ENCODE assay signal across 15 cellular contexts in genomic region chr5:30994926-30995325, GRCh38.
A peak's percentile ranks its signal among the peaks of the same experiment; 100 is the strongest.
DNase-seq lines count a peak whose midpoint lies in the region; ATAC-seq and TF ChIP-seq lines count a peak whose summit lies in the region.
"Had no signal": no experiment of that assay in that cellular context is flagged by ENCODE, and none has a peak within 500 bp of the region (broad histone marks: within the 10 kb centered on the region; RNA-seq: fewer than 3 reads in every experiment).

No MANE protein-coding gene starts in this region.

- no peak overlapping the region for H3K9ac ChIP-seq in neural progenitor cell

- no peaks in the 10 kb centered on the region for H3K79me2 ChIP-seq in neural progenitor cell (ENCODE audit: low read depth)

- no peaks in the 10 kb centered on the region for H3F3A ChIP-seq in neural progenitor cell (ENCODE audit: low read depth)

- H3K4me1 ChIP-seq in neural progenitor cell: peaks cover 18% of the 10 kb centered on the region
- H3K4me1 ChIP-seq: A549 had no signal

- H4K20me1 ChIP-seq in neural progenitor cell (ENCODE audit: low read depth): no peaks in the 10 kb centered on the region

- no peak for ATAC-seq in GM19395 (IDR thresholded peaks at IDR 0.05; ENCODE audit: unreplicated experiment)
- ATAC-seq: A549 had no signal

- H3K4me3 ChIP-seq in neural progenitor cell: no peak overlapping the region
- H3K4me3 ChIP-seq: A549 had no signal

- peak; percentile 15 for DNase-seq in RPMI7951 (ENCODE audit: low read depth)
- DNase-seq in foreskin melanocyte: peak; percentile 51
- no peak for DNase-seq in neural progenitor cell (ENCODE audit: low spot score)
- no peak for DNase-seq in cerebellar cortex (ENCODE audit: low spot score)
- DNase-seq in activated T-helper 1 cell treated with anti-CD3 and anti-CD28 coated beads, Interleukin-12 subunit alpha, Interleukin-12 subunit beta, Interleukin-2, Interleukin-4 antibody, amounts not matched to agents 30 ng/mL and 10 ng/mL and 1 ng/mL, durations not matched to agents 14 hours and 24 hours and 36 hours (ENCODE audit: low spot score): no peak
- no peak for DNase-seq in retina
- DNase-seq: BE2C; CD4-positive, alpha-beta memory T cell; COR-L47; DMS153; DMS79 treated with DMSO at 0.1 percent for 48 hours; EL had no signal

- no peak for TF ChIP-seq CTCF in neural progenitor cell (IDR thresholded peaks at IDR 0.05)

- H3K4me2 ChIP-seq in neural progenitor cell: peak overlapping the region; percentile 29
- H3K4me2 ChIP-seq: A549 had no signal

- no peak overlapping the region for H3K4me3 Mint-ChIP-seq in neural progenitor cell
- no peak overlapping the region for H3K4me3 Mint-ChIP-seq in activated T-helper 1 cell treated with anti-CD3 and anti-CD28 coated beads, Interleukin-12 subunit alpha, Interleukin-12 subunit beta, Interleukin-2, Interleukin-4 antibody, amounts not matched to agents 30 ng/mL and 10 ng/mL and 1 ng/mL, durations not matched to agents 14 hours and 24 hours and 36 hours
- H3K4me3 Mint-ChIP-seq: CD4-positive, alpha-beta memory T cell had no signal

- H3K9me3 Mint-ChIP-seq in neural progenitor cell: peaks cover 25% of the 10 kb centered on the region
- peaks cover 6% of the 10 kb centered on the region for H3K9me3 Mint-ChIP-seq in activated T-helper 1 cell treated with anti-CD3 and anti-CD28 coated beads, Interleukin-12 subunit alpha, Interleukin-12 subunit beta, Interleukin-2, Interleukin-4 antibody, amounts not matched to agents 30 ng/mL and 10 ng/mL and 1 ng/mL, durations not matched to agents 14 hours and 24 hours and 36 hours

- H3K27me3 ChIP-seq in neural progenitor cell: no peaks in the 10 kb centered on the region
- H3K27me3 ChIP-seq: BE2C had no signal

- no peaks in the 10 kb centered on the region for H3K36me3 ChIP-seq in neural progenitor cell
- H3K36me3 ChIP-seq: BE2C had no signal

- no peak overlapping the region for H3K27ac ChIP-seq in neural progenitor cell
- H3K27ac ChIP-seq: A549, C4-2B had no signal

- H3K27ac Mint-ChIP-seq in neural progenitor cell: peak overlapping the region; percentile 44
- H3K27ac Mint-ChIP-seq in activated T-helper 1 cell treated with anti-CD3 and anti-CD28 coated beads, Interleukin-12 subunit alpha, Interleukin-12 subunit beta, Interleukin-2, Interleukin-4 antibody, amounts not matched to agents 30 ng/mL and 10 ng/mL and 1 ng/mL, durations not matched to agents 14 hours and 24 hours and 36 hours: no peak overlapping the region
- H3K27ac Mint-ChIP-seq: CD4-positive, alpha-beta memory T cell had no signal

- no peaks in the 10 kb centered on the region for H3K9me3 ChIP-seq in neural progenitor cell (ENCODE audit: low read depth)
- H3K9me3 ChIP-seq: A549, BE2C had no signal

- intact Hi-C loops in activated T-helper 1 cell treated with anti-CD3 and anti-CD28 coated beads, Interleukin-12 subunit alpha, Interleukin-12 subunit beta, Interleukin-2, Interleukin-4 antibody, amounts not matched to agents 30 ng/mL and 10 ng/mL and 1 ng/mL, durations not matched to agents 14 hours and 24 hours and 36 hours (cut with micrococcal nuclease): no loop called here

- H3K36me3 Mint-ChIP-seq in neural progenitor cell: peaks cover 13% of the 10 kb centered on the region
- H3K36me3 Mint-ChIP-seq in activated T-helper 1 cell treated with anti-CD3 and anti-CD28 coated beads, Interleukin-12 subunit alpha, Interleukin-12 subunit beta, Interleukin-2, Interleukin-4 antibody, amounts not matched to agents 30 ng/mL and 10 ng/mL and 1 ng/mL, durations not matched to agents 14 hours and 24 hours and 36 hours (ENCODE audit: low read depth): no peaks in the 10 kb centered on the region
- H3K36me3 Mint-ChIP-seq: CD4-positive, alpha-beta memory T cell had no signal

- H3K27me3 Mint-ChIP-seq in neural progenitor cell (ENCODE audit: insufficient read depth, low read depth): peaks cover 3% of the 10 kb centered on the region
- H3K27me3 Mint-ChIP-seq in activated T-helper 1 cell treated with anti-CD3 and anti-CD28 coated beads, Interleukin-12 subunit alpha, Interleukin-12 subunit beta, Interleukin-2, Interleukin-4 antibody, amounts not matched to agents 30 ng/mL and 10 ng/mL and 1 ng/mL, durations not matched to agents 14 hours and 24 hours and 36 hours (ENCODE audit: insufficient read depth): no peaks in the 10 kb centered on the region
- H3K27me3 Mint-ChIP-seq: CD4-positive, alpha-beta memory T cell had no signal

- H2AFZ ChIP-seq in neural progenitor cell (replicated peaks): peak overlapping the region; percentile 75

- H3K4me1 Mint-ChIP-seq in neural progenitor cell: peaks cover 27% of the 10 kb centered on the region
- no peaks in the 10 kb centered on the region for H3K4me1 Mint-ChIP-seq in activated T-helper 1 cell treated with anti-CD3 and anti-CD28 coated beads, Interleukin-12 subunit alpha, Interleukin-12 subunit beta, Interleukin-2, Interleukin-4 antibody, amounts not matched to agents 30 ng/mL and 10 ng/mL and 1 ng/mL, durations not matched to agents 14 hours and 24 hours and 36 hours (ENCODE audit: low read depth)
- H3K4me1 Mint-ChIP-seq: CD4-positive, alpha-beta memory T cell had no signal

Comparison
In these comparisons a context has a peak if more than half of its experiments do, and no peak if none do; other contexts are left out.
1. DNase-seq: peak in RPMI7951 (single experiment) and foreskin melanocyte (single experiment); none in neural progenitor cell (single experiment), cerebellar cortex (single experiment), activated T-helper 1 cell treated with anti-CD3 and anti-CD28 coated beads, Interleukin-12 subunit alpha, Interleukin-12 subunit beta, Interleukin-2, Interleukin-4 antibody, amounts not matched to agents 30 ng/mL and 10 ng/mL and 1 ng/mL, durations not matched to agents 14 hours and 24 hours and 36 hours (single experiment) and retina (single experiment).